ENCODE assay signal across 8 cellular contexts in genomic region chr11:65121865-65122696, GRCh38. TPM values are rescaled to one million over a fixed set of nuclear protein-coding genes. Genes with fewer than 3 reads are reported as not detected.
A peak's percentile ranks its signal among the peaks of the same experiment; 100 is the strongest.
DNase-seq lines count a peak whose midpoint lies in the region; ATAC-seq and TF ChIP-seq lines count a peak whose summit lies in the region.

Gene FAU, minus strand, starts transcription at chr11:65122134. Its CDS starts 321 bp downstream, at chr11:65121813.
Gene MRPL49, plus strand, starts transcription at chr11:65122321. Its CDS starts 26 bp downstream, at chr11:65122347.

- 0 out of 2 replicates have a peak, but pooled peaks have one; percentile 1 for TF ChIP-seq RAD21 in Ishikawa (IDR thresholded peaks at IDR 0.05; ENCODE audit: low read depth)

- CTCF ChIA-PET in PC-3 (lab: Charles Lee) = interaction anchor here (0.6 to 0.9 kb wide), 2 partner anchors 10 to 12 kb away, joined by 3 to 5 read pairs; partner anchors contain the start of gene TM7SF2

- no peak for TF ChIP-seq CTCF in PC-3 (conservative IDR thresholded peaks at IDR 0.05; ENCODE audit: low read depth, low read length)

- intact Hi-C loops in PC-3 (cut with micrococcal nuclease) = loop anchor here (1.0 kb wide), 1 partner anchor 13 kb away; no protein-coding TSS in a partner anchor

- H3K9ac ChIP-seq in PC-3 (ENCODE audit: low read length) (peak within 1 kb of the TSS; percentile 96), mucosa of rectum (ENCODE audit: low read depth in 1 of 2, low read length in 2 of 2) (peak within 1 kb of the TSS; percentile 96 to 98)

- TSS peak; percentile 69 for BruUV-seq in PC-3 (replicated peaks; lab: Mats Ljungman, UMichigan)

- H3K9me2 ChIP-seq in PC-3 (replicated peaks; ENCODE audit: low read length) = no peaks in the 10 kb centered on the region

- POLR2A ChIA-PET in PC-3 (lab: Charles Lee; ENCODE audit: unreplicated experiment) = interaction anchor here (0.5 to 1.6 kb wide), 12 partner anchors 11 to 388 kb away, joined by 3 to 24 read pairs (median 4); partner anchors contain the start of genes POLA2 and TM7SF2

- ATAC-seq in GM21529 (IDR thresholded peaks at IDR 0.05; ENCODE audit: unreplicated experiment) (peak; percentile 65), PC-3 (peak; percentile 78)

- H3K4me3 ChIP-seq in PC-3 (ENCODE audit: low read length) (peak within 1 kb of the TSS; percentile 92), mucosa of rectum (ENCODE audit: low read length in 2 of 2) (peak within 1 kb of the TSS; percentile 95 to 98)

- H3F3A ChIP-seq in PC-3 (ENCODE audit: low read length, unreplicated experiment) = peaks cover 20% of the 10 kb centered on the region

- peaks cover 21% of the 10 kb centered on the region for H3K4me1 ChIP-seq in PC-3 (ENCODE audit: insufficient read depth, low read length)
- H3K4me1 ChIP-seq in mucosa of rectum (ENCODE audit: control insufficient read depth in 2 of 2, insufficient read depth in 2 of 2, low read length in 2 of 2) = peaks cover 15 to 16% of the 10 kb centered on the region in 2 donors

- no peak for TF ChIP-seq EP300 in Ishikawa (IDR thresholded peaks at IDR 0.05; ENCODE audit: borderline replicate concordance)

- peak within 1 kb of the TSS; percentile 53 for H3K27ac ChIP-seq in PC-3 (ENCODE audit: low read length)
- H3K27ac ChIP-seq in epithelial cell of prostate = peak within 1 kb of the TSS; percentile 93
- H3K27ac ChIP-seq in mucosa of rectum (ENCODE audit: low read depth in 2 of 2, low read length in 2 of 2) = peak within 1 kb of the TSS; percentile 90 to 94

- H3K27me3 ChIP-seq in PC-3 (ENCODE audit: low read length) (no peaks in the 10 kb centered on the region), mucosa of rectum (ENCODE audit: control insufficient read depth in 2 of 2, insufficient read depth in 2 of 2, low read length in 2 of 2) (no peaks in the 10 kb centered on the region)

- 0 out of 2 replicates have a peak, but pooled peaks cover 3% of the 10 kb centered on the region for H4K20me1 ChIP-seq in PC-3 (ENCODE audit: low read length)

- H3K36me3 ChIP-seq in PC-3 (ENCODE audit: low read depth, low read length) (peaks cover 37% of the 10 kb centered on the region), mucosa of rectum (ENCODE audit: control insufficient read depth in 2 of 2, insufficient read depth in 2 of 2, low read length in 2 of 2) (peaks cover 44 to 50% of the 10 kb centered on the region in 2 donors)

- H3K9me3 ChIP-seq in PC-3 (ENCODE audit: low read length) (no peaks in the 10 kb centered on the region), mucosa of rectum (ENCODE audit: control insufficient read depth in 2 of 2, low read length in 2 of 2) (no peaks in the 10 kb centered on the region)

- H3K79me2 ChIP-seq in PC-3 (ENCODE audit: low read length) = peaks cover 59% of the 10 kb centered on the region

- peak within 1 kb of the TSS; percentile 89 for H3K4me2 ChIP-seq in PC-3 (ENCODE audit: low read length)

- H2AFZ ChIP-seq in PC-3 (ENCODE audit: low read length) = peak within 1 kb of the TSS; percentile 60

- DNase-seq in DMS 273 treated with DMSO at 0.1 percent for 48 hours (lab: John Stamatoyannopoulos, UW) (peak; percentile 93), PC-3 (peak; percentile 99), activated T-cell treated with anti-CD3 and anti-CD28 coated beads for 48 hours (ENCODE audit: low read depth) (peak; percentile 98), epithelial cell of prostate (ENCODE audit: low read depth, low spot score) (peak; percentile 93)
- peak; percentile 99 for DNase-seq in stimulated activated CD8-positive, alpha-beta memory T cell treated with anti-CD3 and anti-CD28 coated beads, Interleukin-4, amount 100 ng/mL, for 48 hours

TF ChIP-seq in Ishikawa, 13 proteins besides CTCF, POLR2A, EP300 and RAD21:
- TF ChIP-seq TEAD4 (IDR thresholded peaks at IDR 0.05) (peak; percentile 41), NFIC (IDR thresholded peaks at IDR 0.05) (no peak), ZBTB7A (IDR thresholded peaks at IDR 0.05; ENCODE audit: low read depth) (no peak), TAF1 (IDR thresholded peaks at IDR 0.05; ENCODE audit: low read depth) (peak; percentile 98), USF1 (IDR thresholded peaks at IDR 0.05) (no peak), CREB1 (IDR thresholded peaks at IDR 0.05; ENCODE audit: low read depth) (peak; percentile 95), TCF12 (IDR thresholded peaks at IDR 0.05; ENCODE audit: low read depth) (peak; percentile 51; the same call in 1 of the 2 replicates), YY1 (IDR thresholded peaks at IDR 0.05; ENCODE audit: low read depth) (peak; percentile 93), FOXM1 (IDR thresholded peaks at IDR 0.05; ENCODE audit: borderline replicate concordance, low read depth) (no peak), CEBPB (IDR thresholded peaks at IDR 0.05) (no peak), EGR1 (IDR thresholded peaks at IDR 0.05) (peak; percentile 15; the same call in 1 of the 2 replicates)
- TF ChIP-seq, protein P1, sequence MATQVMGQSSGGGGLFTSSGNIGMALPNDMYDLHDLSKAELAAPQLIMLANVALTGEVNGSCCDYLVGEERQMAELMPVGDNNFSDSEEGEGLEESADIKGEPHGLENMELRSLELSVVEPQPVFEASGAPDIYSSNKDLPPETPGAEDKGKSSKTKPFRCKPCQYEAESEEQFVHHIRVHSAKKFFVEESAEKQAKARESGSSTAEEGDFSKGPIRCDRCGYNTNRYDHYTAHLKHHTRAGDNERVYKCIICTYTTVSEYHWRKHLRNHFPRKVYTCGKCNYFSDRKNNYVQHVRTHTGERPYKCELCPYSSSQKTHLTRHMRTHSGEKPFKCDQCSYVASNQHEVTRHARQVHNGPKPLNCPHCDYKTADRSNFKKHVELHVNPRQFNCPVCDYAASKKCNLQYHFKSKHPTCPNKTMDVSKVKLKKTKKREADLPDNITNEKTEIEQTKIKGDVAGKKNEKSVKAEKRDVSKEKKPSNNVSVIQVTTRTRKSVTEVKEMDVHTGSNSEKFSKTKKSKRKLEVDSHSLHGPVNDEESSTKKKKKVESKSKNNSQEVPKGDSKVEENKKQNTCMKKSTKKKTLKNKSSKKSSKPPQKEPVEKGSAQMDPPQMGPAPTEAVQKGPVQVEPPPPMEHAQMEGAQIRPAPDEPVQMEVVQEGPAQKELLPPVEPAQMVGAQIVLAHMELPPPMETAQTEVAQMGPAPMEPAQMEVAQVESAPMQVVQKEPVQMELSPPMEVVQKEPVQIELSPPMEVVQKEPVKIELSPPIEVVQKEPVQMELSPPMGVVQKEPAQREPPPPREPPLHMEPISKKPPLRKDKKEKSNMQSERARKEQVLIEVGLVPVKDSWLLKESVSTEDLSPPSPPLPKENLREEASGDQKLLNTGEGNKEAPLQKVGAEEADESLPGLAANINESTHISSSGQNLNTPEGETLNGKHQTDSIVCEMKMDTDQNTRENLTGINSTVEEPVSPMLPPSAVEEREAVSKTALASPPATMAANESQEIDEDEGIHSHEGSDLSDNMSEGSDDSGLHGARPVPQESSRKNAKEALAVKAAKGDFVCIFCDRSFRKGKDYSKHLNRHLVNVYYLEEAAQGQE (IDR thresholded peaks at IDR 0.05; ENCODE audit: low read depth) = no peak
- TF ChIP-seq, protein P2, sequence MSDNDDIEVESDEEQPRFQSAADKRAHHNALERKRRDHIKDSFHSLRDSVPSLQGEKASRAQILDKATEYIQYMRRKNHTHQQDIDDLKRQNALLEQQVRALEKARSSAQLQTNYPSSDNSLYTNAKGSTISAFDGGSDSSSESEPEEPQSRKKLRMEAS (IDR thresholded peaks at IDR 0.05) = peak; percentile 66

RNA-seq across cellular contexts. Expression of gene FAU, which starts in this region (rescaled TPM):
- total RNA-seq in PC-3 (2014; rRNA removed) = 1,119 and 1,157 TPM in 2 replicates

RNA-seq across cellular contexts. Expression of gene MRPL49, which starts in this region (rescaled TPM):
- 163 and 183 TPM in 2 replicates for total RNA-seq in PC-3 (2014; rRNA removed)

Comparison
In these comparisons a context has a peak if more than half of its experiments do, and no peak if none do; other contexts are left out.
1. Peak in every context shown above with its lines: DNase-seq, ATAC-seq, H3K4me3 ChIP-seq and H3K27ac ChIP-seq.